19 cellular contexts compared by ENCODE assay signal in genomic region chr5:56459978-56460377, GRCh38.
"Had no signal": no experiment of that assay in that cellular context is flagged by ENCODE, and none has a peak within 500 bp of the region (broad histone marks: within the 10 kb centered on the region; RNA-seq: fewer than 3 reads in every experiment).

No MANE protein-coding gene starts in this region.

- FAIRE-seq: islet of Langerhans had no signal

- H3K4me3 Mint-ChIP-seq: endodermal cell; natural killer cell; stimulated activated naive B cell treated with anti-CD40 and anti-IgM and Interleukin-4, amounts not matched to agents 10 μg/mL and 1 μg/mL and 100 μg/mL, for 72 hours; stimulated activated naive CD8-positive, alpha-beta T cell treated with anti-CD3 and anti-CD28 coated beads, Interleukin-15, amount 100 ng/mL, for 72 hours had no signal

- H3K27ac ChIP-seq: psoas muscle had no signal

- H3K4me1 ChIP-seq: psoas muscle had no signal

- H3K27me3 Mint-ChIP-seq: stimulated activated naive B cell treated with anti-CD40 and anti-IgM and Interleukin-4, amounts not matched to agents 10 μg/mL and 1 μg/mL and 100 μg/mL, for 72 hours; stimulated activated naive CD8-positive, alpha-beta T cell treated with anti-CD3 and anti-CD28 coated beads, Interleukin-15, amount 100 ng/mL, for 72 hours had no signal

- H3K27ac Mint-ChIP-seq: endodermal cell; natural killer cell; stimulated activated naive B cell treated with anti-CD40 and anti-IgM and Interleukin-4, amounts not matched to agents 10 μg/mL and 1 μg/mL and 100 μg/mL, for 72 hours; stimulated activated naive CD8-positive, alpha-beta T cell treated with anti-CD3 and anti-CD28 coated beads, Interleukin-15, amount 100 ng/mL, for 72 hours had no signal

- H3K36me3 Mint-ChIP-seq: natural killer cell had no signal

- H3K4me3 ChIP-seq: coronary artery, psoas muscle, sigmoid colon, skin epidermis had no signal

- ATAC-seq: natural killer cell; psoas muscle; stimulated activated naive B cell treated with anti-CD40 and anti-IgM and Interleukin-4, amounts not matched to agents 10 μg/mL and 1 μg/mL and 100 μg/mL, for 72 hours; stimulated activated naive CD8-positive, alpha-beta T cell treated with anti-CD3 and anti-CD28 coated beads, Interleukin-15, amount 100 ng/mL, for 72 hours had no signal

- H3K27me3 ChIP-seq: sigmoid colon had no signal

- H3K9me3 ChIP-seq: psoas muscle, sigmoid colon had no signal

- H3K9me3 Mint-ChIP-seq: endodermal cell; natural killer cell; stimulated activated naive B cell treated with anti-CD40 and anti-IgM and Interleukin-4, amounts not matched to agents 10 μg/mL and 1 μg/mL and 100 μg/mL, for 72 hours; stimulated activated naive CD8-positive, alpha-beta T cell treated with anti-CD3 and anti-CD28 coated beads, Interleukin-15, amount 100 ng/mL, for 72 hours had no signal

- DNase-seq: effector CD4-positive, alpha-beta T cell; endodermal cell; foreskin melanocyte; head of caudate nucleus; hippocampal formation; kidney glomerular epithelial cell; mammary epithelial cell; natural killer cell; psoas muscle; retina; sigmoid colon; stimulated activated CD4-positive, alpha-beta T cell treated with anti-CD3 and anti-CD28 coated beads, Interleukin-2, amount 100 ng/mL, for 24 hours; stimulated activated CD4-positive, alpha-beta T cell treated with anti-CD3 and anti-CD28 coated beads, Interleukin-4, amount 100 ng/mL, for 4 hours; stimulated activated naive B cell treated with anti-CD40 and anti-IgM and Interleukin-4, amounts not matched to agents 10 μg/mL and 1 μg/mL and 100 μg/mL, for 72 hours; stimulated activated naive CD8-positive, alpha-beta T cell treated with anti-CD3 and anti-CD28 coated beads, Interleukin-15, amount 100 ng/mL, for 72 hours; trophoblast cell had no signal

- H3K36me3 ChIP-seq: sigmoid colon had no signal

- H3K4me1 Mint-ChIP-seq: natural killer cell; stimulated activated naive CD8-positive, alpha-beta T cell treated with anti-CD3 and anti-CD28 coated beads, Interleukin-15, amount 100 ng/mL, for 72 hours had no signal
